Comparison of ENCODE assay signal across 10 cellular contexts in the genomic region with DNA sequence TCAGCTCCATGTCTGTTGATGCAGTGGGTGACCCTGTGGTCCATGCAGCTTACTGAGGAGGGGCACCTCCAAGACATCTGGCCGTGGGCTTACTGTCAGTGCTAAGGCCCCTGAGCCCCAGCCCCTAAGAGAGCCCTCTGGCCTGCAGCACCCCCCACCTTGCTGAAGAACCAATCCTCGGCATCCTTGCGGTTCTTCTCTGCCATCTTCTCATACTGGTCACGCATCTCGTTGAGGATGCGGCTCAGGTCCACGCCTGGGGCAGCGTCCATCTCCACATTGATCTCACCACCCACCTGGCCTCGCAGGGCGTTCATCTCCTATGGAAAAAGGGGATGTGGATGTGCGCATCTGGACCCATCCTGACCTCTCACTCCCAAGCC. TPM values are rescaled to one million over a fixed set of nuclear protein-coding genes. Genes with fewer than 3 reads are reported as not detected.
"Had no signal": no experiment of that assay in that cellular context is flagged by ENCODE, and none has a peak within 500 bp of the region (broad histone marks: within the 10 kb centered on the region; RNA-seq: fewer than 3 reads in every experiment).

No MANE protein-coding gene starts in this region.

RNA-seq across cellular contexts. Expression of gene KRT17, which starts 2.9 kb away (rescaled TPM):
- total RNA-seq: activated CD8-positive, alpha-beta T cell treated with anti-CD3 and anti-CD28 coated beads for 36 hours; Right ventricle myocardium superior had no signal

RNA-seq across cellular contexts. Expression of gene KRT16, which starts 8.9 kb away (rescaled TPM):
- total RNA-seq: activated CD8-positive, alpha-beta T cell treated with anti-CD3 and anti-CD28 coated beads for 36 hours; activated T-cell treated with anti-CD3 and anti-CD28 coated beads, Interleukin-2, amount 50 U/mL, for 72 hours; HepG2; OCI-LY7; Right ventricle myocardium superior; T-helper 1 cell treated with Interleukin-12 subunit alpha and Interleukin-12 subunit beta and Interleukin-4 antibody, amounts not matched to agents 30 ng/mL and 1 ng/mL, for 36 hours had no signal
- polyA plus RNA-seq: HepG2 had no signal

RNA-seq across cellular contexts. Expression of gene KRT14, which starts 34.7 kb away (rescaled TPM):
- total RNA-seq: activated CD8-positive, alpha-beta T cell treated with anti-CD3 and anti-CD28 coated beads for 36 hours; activated T-cell treated with anti-CD3 and anti-CD28 coated beads, Interleukin-2, amount 50 U/mL, for 72 hours; HepG2; Right ventricle myocardium superior; RPMI7951; SJCRH30; T-helper 1 cell treated with Interleukin-12 subunit alpha and Interleukin-12 subunit beta and Interleukin-4 antibody, amounts not matched to agents 30 ng/mL and 1 ng/mL, for 36 hours had no signal

RNA-seq across cellular contexts. Expression of gene KRT9, which starts 49.6 kb away (rescaled TPM):
- total RNA-seq: activated CD8-positive, alpha-beta T cell treated with anti-CD3 and anti-CD28 coated beads for 36 hours; activated T-cell treated with anti-CD3 and anti-CD28 coated beads, Interleukin-2, amount 50 U/mL, for 72 hours; ascending aorta; body of pancreas; HepG2; OCI-LY7; Right ventricle myocardium superior; RPMI7951; SJCRH30; T-helper 1 cell treated with Interleukin-12 subunit alpha and Interleukin-12 subunit beta and Interleukin-4 antibody, amounts not matched to agents 30 ng/mL and 1 ng/mL, for 36 hours had no signal
- polyA plus RNA-seq: HepG2 had no signal
